8 cellular contexts compared by ENCODE assay signal in the genomic region with DNA sequence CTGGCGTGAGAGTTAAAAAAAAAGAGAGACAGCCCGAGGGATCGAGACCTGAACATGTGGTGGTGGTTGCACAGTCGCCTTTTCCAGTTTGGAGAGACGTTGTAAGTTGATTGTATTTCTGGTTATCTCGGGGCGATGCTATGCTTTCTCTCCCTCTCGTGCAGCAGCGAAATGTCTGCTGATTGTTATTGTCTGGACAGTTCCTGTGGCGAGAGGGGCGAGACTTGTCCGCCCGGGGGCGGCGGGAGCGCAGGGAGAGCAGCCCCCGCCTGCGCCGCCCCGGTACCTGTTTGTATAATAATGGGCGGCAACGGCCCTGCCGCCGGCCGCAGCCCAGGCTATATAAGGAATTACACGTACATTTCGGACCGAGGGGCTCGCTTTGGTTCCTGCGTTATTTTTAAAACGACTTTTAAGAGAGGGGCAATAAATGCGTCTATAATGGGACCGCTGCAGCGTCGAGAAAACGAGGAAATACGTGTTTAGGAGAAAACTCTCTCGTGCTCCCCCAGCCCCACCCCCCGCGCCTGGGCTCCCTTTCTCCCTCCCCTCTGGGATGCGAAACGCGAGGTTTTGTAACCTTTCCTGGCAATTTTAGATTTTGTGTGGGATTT. TPM values are rescaled to one million over a fixed set of nuclear protein-coding genes. Genes with fewer than 3 reads are reported as not detected.
DNase-seq lines count a peak whose midpoint lies in the region; ATAC-seq and TF ChIP-seq lines count a peak whose summit lies in the region.

No MANE protein-coding gene starts in this region.

- peaks cover 12% of the 10 kb centered on the region for H3K36me3 Mint-ChIP-seq in activated naive CD8-positive, alpha-beta T cell treated with anti-CD3 and anti-CD28 coated beads for 36 hours
- no peaks in the 10 kb centered on the region for H3K36me3 Mint-ChIP-seq in osteocyte (ENCODE audit: unreplicated experiment)

- intact Hi-C loops in PC-9 (cut with micrococcal nuclease; ENCODE audit: unreplicated experiment): no loop called here
- intact Hi-C loops in Right ventricle myocardium superior (cut with DNase I): loop anchor here (5.0 to 10.0 kb wide), 3 partner anchors 174 to 538 kb away; a partner anchor contains a TSS

- BruUV-seq in PC-9 (replicated peaks; lab: Mats Ljungman, UMichigan): no TSS peak

- H3K27me3 Mint-ChIP-seq in activated naive CD8-positive, alpha-beta T cell treated with anti-CD3 and anti-CD28 coated beads for 36 hours: no peaks in the 10 kb centered on the region
- no peaks in the 10 kb centered on the region for H3K27me3 Mint-ChIP-seq in osteocyte (ENCODE audit: unreplicated experiment)

- no peaks in the 10 kb centered on the region for H3K36me3 ChIP-seq in PC-9 (ENCODE audit: low read depth)

- peak; percentile 42 for DNase-seq in GM10248 (ENCODE audit: extremely low spot score)
- DNase-seq in PC-9: peak in 1 of 2 experiments; percentile 2
- DNase-seq in activated naive CD8-positive, alpha-beta T cell treated with anti-CD3 and anti-CD28 coated beads for 36 hours: peak; percentile 41
- DNase-seq in Right ventricle myocardium superior: peak; percentile 62
- no peak for DNase-seq in osteocyte (ENCODE audit: extremely low spot score, unreplicated experiment)

- no peaks in the 10 kb centered on the region for H3K9me2 ChIP-seq in PC-9 (ENCODE audit: insufficient read depth)

- peak overlapping the region; percentile 90 for H3K4me3 Mint-ChIP-seq in activated naive CD8-positive, alpha-beta T cell treated with anti-CD3 and anti-CD28 coated beads for 36 hours
- H3K4me3 Mint-ChIP-seq in osteocyte (ENCODE audit: unreplicated experiment): peak overlapping the region; percentile 91

- no peak overlapping the region for H3K27ac ChIP-seq in PC-9

- H3K4me3 ChIP-seq in PC-9: peak overlapping the region; percentile 39; the same call in 1 of the 2 replicates

- peak overlapping the region; percentile 64 for H3K4me2 ChIP-seq in PC-9

- no peaks in the 10 kb centered on the region for H3F3A ChIP-seq in PC-9 (ENCODE audit: insufficient read depth, low read depth)

- H3K4me1 ChIP-seq in PC-9 (replicated peaks; ENCODE audit: insufficient read depth): no peaks in the 10 kb centered on the region; the same call in 1 of the 2 replicates

- no peaks in the 10 kb centered on the region for H3K9me3 Mint-ChIP-seq in activated naive CD8-positive, alpha-beta T cell treated with anti-CD3 and anti-CD28 coated beads for 36 hours
- no peaks in the 10 kb centered on the region for H3K9me3 Mint-ChIP-seq in osteocyte (ENCODE audit: unreplicated experiment)

- CTCF ChIA-PET in GM10248 (lab: Yijun Ruan, JAX): no interaction called here
- CTCF ChIA-PET in PC-9 (lab: Charles Lee): no interaction called here

- no peaks in the 10 kb centered on the region for H3K9me3 ChIP-seq in PC-9 (ENCODE audit: insufficient read depth, low read depth)

- no peak overlapping the region for H2AFZ ChIP-seq in PC-9

- POLR2A ChIA-PET in GM10248 (lab: Yijun Ruan, JAX) (no interaction called here), PC-9 (lab: Charles Lee; ENCODE audit: unreplicated experiment) (no interaction called here)

- ATAC-seq in HG02759 (IDR thresholded peaks at IDR 0.05; ENCODE audit: unreplicated experiment): peak; percentile 25
- ATAC-seq in Right ventricle myocardium superior (ENCODE audit: poor library complexity): peak; percentile 37
- ATAC-seq in HG03095 (IDR thresholded peaks at IDR 0.05; ENCODE audit: unreplicated experiment): no peak
- no peak for ATAC-seq in GM21360 (IDR thresholded peaks at IDR 0.05; ENCODE audit: unreplicated experiment)

- 0 out of 2 replicates have a peak, but pooled peaks cover 4% of the 10 kb centered on the region for H3K27me3 ChIP-seq in PC-9 (ENCODE audit: insufficient read depth, low read depth)

- no peaks in the 10 kb centered on the region for H4K20me1 ChIP-seq in PC-9 (ENCODE audit: insufficient read depth)

- no peak for TF ChIP-seq CTCF in GM10248 (IDR thresholded peaks at IDR 0.05; ENCODE audit: control extremely low read depth, extremely low read depth, low read depth, missing control alignments)
- TF ChIP-seq CTCF in PC-9 (conservative IDR thresholded peaks at IDR 0.05): no peak
- TF ChIP-seq CTCF in osteocyte (IDR thresholded peaks at IDR 0.05): peak; percentile 15

- peaks cover 36% of the 10 kb centered on the region for H3K4me1 Mint-ChIP-seq in activated naive CD8-positive, alpha-beta T cell treated with anti-CD3 and anti-CD28 coated beads for 36 hours
- peaks cover 28% of the 10 kb centered on the region for H3K4me1 Mint-ChIP-seq in osteocyte (ENCODE audit: unreplicated experiment)

- H3K79me2 ChIP-seq in PC-9 (ENCODE audit: low read depth): peaks cover 6% of the 10 kb centered on the region; the same call in 1 of the 2 replicates

- H3K27ac Mint-ChIP-seq in activated naive CD8-positive, alpha-beta T cell treated with anti-CD3 and anti-CD28 coated beads for 36 hours: peak overlapping the region; percentile 92
- peak overlapping the region; percentile 87 for H3K27ac Mint-ChIP-seq in osteocyte (ENCODE audit: unreplicated experiment)

RNA-seq across cellular contexts. Expression of a gene that starts 1.7 kb away (rescaled TPM):
- total RNA-seq in PC-9 (2021) (1.0 and 1.4 TPM in 2 replicates), Right ventricle myocardium superior (83.7 TPM), osteocyte (51.1 and 54.4 TPM in 2 replicates)
- total RNA-seq in activated naive CD8-positive, alpha-beta T cell treated with anti-CD3 and anti-CD28 coated beads for 36 hours: 10 to 100 TPM; 23.5 to 27.8 TPM

Comparison
In these comparisons a context has a peak if more than half of its experiments do, and no peak if none do; other contexts are left out.
1. ATAC-seq: peak in HG02759 (single experiment) and Right ventricle myocardium superior (single experiment); none in HG03095 (single experiment) and GM21360 (single experiment).
2. RNA of a gene that starts 1.7 kb away (total RNA-seq): 83.7 TPM in Right ventricle myocardium superior (single experiment), 51.1 to 54.4 TPM in osteocyte and 23.5 to 27.8 TPM in activated naive CD8-positive, alpha-beta T cell treated with anti-CD3 and anti-CD28 coated beads for 36 hours; 1.0 to 1.4 TPM in PC-9; every median in the first group is over 10 times any median in the second.